In genomic region chr4:70945046-70945445, GRCh38 we compare ENCODE assay signal across 2 cellular contexts.
TF ChIP-seq lines count a peak whose summit lies in the region.

No MANE protein-coding gene starts in this region.

TF ChIP-seq in HepG2, 621 proteins besides CTCF, POLR2A, EP300 and RAD21:
- no peak for TF ChIP-seq RFX5 (IDR thresholded peaks at IDR 0.05; ENCODE audit: low read depth, low read length)
- no peak for TF ChIP-seq SNRNP70 (IDR thresholded peaks at IDR 0.05; ENCODE audit: low read depth, low read length)
- no peak for TF ChIP-seq CEBPZ (IDR thresholded peaks at IDR 0.05; ENCODE audit: low read length)
- no peak for TF ChIP-seq ZNF234 (CRISPR knock-in tag; conservative IDR thresholded peaks at IDR 0.05)
- TF ChIP-seq FOSL1 (CRISPR knock-in tag; IDR thresholded peaks at IDR 0.05; ENCODE audit: borderline replicate concordance) = no peak
- no peak for TF ChIP-seq HNRNPLL (IDR thresholded peaks at IDR 0.05; ENCODE audit: low read depth, low read length, poor library complexity, severe bottlenecking)
- TF ChIP-seq ZNF597 (CRISPR knock-in tag; IDR thresholded peaks at IDR 0.05) = no peak
- no peak for TF ChIP-seq ZNF350 (CRISPR knock-in tag; IDR thresholded peaks at IDR 0.05; ENCODE audit: borderline replicate concordance, low read depth)
- no peak for TF ChIP-seq KMT2A (CRISPR knock-in tag; IDR thresholded peaks at IDR 0.05)
- TF ChIP-seq SP2 (CRISPR knock-in tag; IDR thresholded peaks at IDR 0.05) = no peak

TF ChIP-seq in K562, 482 proteins besides CTCF, POLR2A, EP300 and RAD21:
- TF ChIP-seq, protein P1, sequence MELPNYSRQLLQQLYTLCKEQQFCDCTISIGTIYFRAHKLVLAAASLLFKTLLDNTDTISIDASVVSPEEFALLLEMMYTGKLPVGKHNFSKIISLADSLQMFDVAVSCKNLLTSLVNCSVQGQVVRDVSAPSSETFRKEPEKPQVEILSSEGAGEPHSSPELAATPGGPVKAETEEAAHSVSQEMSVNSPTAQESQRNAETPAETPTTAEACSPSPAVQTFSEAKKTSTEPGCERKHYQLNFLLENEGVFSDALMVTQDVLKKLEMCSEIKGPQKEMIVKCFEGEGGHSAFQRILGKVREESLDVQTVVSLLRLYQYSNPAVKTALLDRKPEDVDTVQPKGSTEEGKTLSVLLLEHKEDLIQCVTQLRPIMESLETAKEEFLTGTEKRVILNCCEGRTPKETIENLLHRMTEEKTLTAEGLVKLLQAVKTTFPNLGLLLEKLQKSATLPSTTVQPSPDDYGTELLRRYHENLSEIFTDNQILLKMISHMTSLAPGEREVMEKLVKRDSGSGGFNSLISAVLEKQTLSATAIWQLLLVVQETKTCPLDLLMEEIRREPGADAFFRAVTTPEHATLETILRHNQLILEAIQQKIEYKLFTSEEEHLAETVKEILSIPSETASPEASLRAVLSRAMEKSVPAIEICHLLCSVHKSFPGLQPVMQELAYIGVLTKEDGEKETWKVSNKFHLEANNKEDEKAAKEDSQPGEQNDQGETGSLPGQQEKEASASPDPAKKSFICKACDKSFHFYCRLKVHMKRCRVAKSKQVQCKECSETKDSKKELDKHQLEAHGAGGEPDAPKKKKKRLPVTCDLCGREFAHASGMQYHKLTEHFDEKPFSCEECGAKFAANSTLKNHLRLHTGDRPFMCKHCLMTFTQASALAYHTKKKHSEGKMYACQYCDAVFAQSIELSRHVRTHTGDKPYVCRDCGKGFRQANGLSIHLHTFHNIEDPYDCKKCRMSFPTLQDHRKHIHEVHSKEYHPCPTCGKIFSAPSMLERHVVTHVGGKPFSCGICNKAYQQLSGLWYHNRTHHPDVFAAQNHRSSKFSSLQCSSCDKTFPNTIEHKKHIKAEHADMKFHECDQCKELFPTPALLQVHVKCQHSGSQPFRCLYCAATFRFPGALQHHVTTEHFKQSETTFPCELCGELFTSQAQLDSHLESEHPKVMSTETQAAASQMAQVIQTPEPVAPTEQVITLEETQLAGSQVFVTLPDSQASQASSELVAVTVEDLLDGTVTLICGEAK (IDR thresholded peaks at IDR 0.05) = no peak
- TF ChIP-seq, protein P1 (CRISPR knock-in tag; IDR thresholded peaks at IDR 0.05) = no peak
- no peak for TF ChIP-seq TEAD4 (IDR thresholded peaks at IDR 0.05; ENCODE audit: low read length)
- no peak for TF ChIP-seq TEAD4 (CRISPR knock-in tag; IDR thresholded peaks at IDR 0.05; ENCODE audit: borderline replicate concordance)
- TF ChIP-seq JUND (IDR thresholded peaks at IDR 0.05; ENCODE audit: borderline replicate concordance, low read depth, low read length) = no peak
- no peak for TF ChIP-seq JUND (tag; IDR thresholded peaks at IDR 0.05; ENCODE audit: borderline replicate concordance, low read depth, low read length)
- TF ChIP-seq NBN (IDR thresholded peaks at IDR 0.05; ENCODE audit: low read depth) = no peak
- TF ChIP-seq FOXM1 (IDR thresholded peaks at IDR 0.05; ENCODE audit: low read depth) = no peak
- TF ChIP-seq FOXM1 (CRISPR knock-in tag; IDR thresholded peaks at IDR 0.05; ENCODE audit: low read depth) = no peak
- no peak for TF ChIP-seq FOSL1 (tag; conservative IDR thresholded peaks at IDR 0.05)
- no peak for TF ChIP-seq TRIM24 (IDR thresholded peaks at IDR 0.05)
- TF ChIP-seq TAF15 (IDR thresholded peaks at IDR 0.05; ENCODE audit: low read depth, low read length) = no peak
- TF ChIP-seq, protein P2, sequence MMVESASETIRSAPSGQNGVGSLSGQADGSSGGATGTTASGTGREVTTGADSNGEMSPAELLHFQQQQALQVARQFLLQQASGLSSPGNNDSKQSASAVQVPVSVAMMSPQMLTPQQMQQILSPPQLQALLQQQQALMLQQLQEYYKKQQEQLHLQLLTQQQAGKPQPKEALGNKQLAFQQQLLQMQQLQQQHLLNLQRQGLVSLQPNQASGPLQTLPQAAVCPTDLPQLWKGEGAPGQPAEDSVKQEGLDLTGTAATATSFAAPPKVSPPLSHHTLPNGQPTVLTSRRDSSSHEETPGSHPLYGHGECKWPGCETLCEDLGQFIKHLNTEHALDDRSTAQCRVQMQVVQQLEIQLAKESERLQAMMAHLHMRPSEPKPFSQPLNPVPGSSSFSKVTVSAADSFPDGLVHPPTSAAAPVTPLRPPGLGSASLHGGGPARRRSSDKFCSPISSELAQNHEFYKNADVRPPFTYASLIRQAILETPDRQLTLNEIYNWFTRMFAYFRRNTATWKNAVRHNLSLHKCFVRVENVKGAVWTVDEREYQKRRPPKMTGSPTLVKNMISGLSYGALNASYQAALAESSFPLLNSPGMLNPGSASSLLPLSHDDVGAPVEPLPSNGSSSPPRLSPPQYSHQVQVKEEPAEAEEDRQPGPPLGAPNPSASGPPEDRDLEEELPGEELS (CRISPR knock-in tag; IDR thresholded peaks at IDR 0.05; ENCODE audit: borderline replicate concordance) = no peak
- no peak for TF ChIP-seq MTA3 (IDR thresholded peaks at IDR 0.05; ENCODE audit: borderline replicate concordance)
- TF ChIP-seq SMARCA5 (IDR thresholded peaks at IDR 0.05) = no peak
- no peak for TF ChIP-seq ZNF253 (CRISPR knock-in tag; conservative IDR thresholded peaks at IDR 0.05)
